Comparison of ENCODE assay signal across 8 cellular contexts in the genomic region with DNA sequence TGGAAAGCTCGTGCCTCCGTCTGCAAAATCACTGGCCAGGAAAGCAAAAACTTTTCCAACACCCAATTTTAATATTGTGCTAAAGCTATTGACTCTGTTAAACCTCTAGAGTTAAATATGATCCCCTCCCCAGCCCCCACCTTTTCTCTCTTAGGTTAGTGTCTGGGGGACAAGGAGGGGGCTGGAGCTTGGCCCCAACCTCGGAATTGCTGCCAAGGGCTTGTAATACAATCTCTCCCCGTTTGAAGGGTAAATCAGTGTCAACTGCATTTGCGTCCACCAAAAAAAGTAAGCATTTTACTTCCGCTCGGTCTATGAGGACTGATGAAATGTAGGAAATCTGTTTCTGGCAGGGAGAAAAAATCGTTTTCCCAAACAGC. TPM values are rescaled to one million over a fixed set of nuclear protein-coding genes. Genes with fewer than 3 reads are reported as not detected.
A peak's percentile ranks its signal among the peaks of the same experiment; 100 is the strongest.
DNase-seq lines count a peak whose midpoint lies in the region; ATAC-seq and TF ChIP-seq lines count a peak whose summit lies in the region.

Gene GAS2, plus strand, starts transcription at position 292 of the 380 bp plus-strand sequence. CDS start 8,259 bp downstream, outside the sequence.

- H3K79me2 ChIP-seq in fibroblast of lung (ENCODE audit: control insufficient read depth, insufficient read depth, low read length): no peaks in the 10 kb centered on the region

- H3K4me3 Mint-ChIP-seq in activated CD8-positive, alpha-beta memory T cell treated with anti-CD3 and anti-CD28 coated beads, Interleukin-2, amount 10 ng/mL, durations not matched to agents 7 days and 5 days: peak within 1 kb of the TSS; percentile 37
- peak within 1 kb of the TSS; percentile 73 for H3K4me3 Mint-ChIP-seq in progenitor cell of endocrine pancreas (ENCODE audit: low read depth)

- no peak for TF ChIP-seq CTCF in fibroblast of lung (conservative IDR thresholded peaks at IDR 0.05 in 1 of 2, IDR thresholded peaks at IDR 0.05 in 1 of 2; ENCODE audit: low read depth in 1 of 2, low read length in 2 of 2)
- no peak for TF ChIP-seq CTCF in progenitor cell of endocrine pancreas (IDR thresholded peaks at IDR 0.05; ENCODE audit: unreplicated experiment)

- no peak for DNase-seq in activated CD8-positive, alpha-beta memory T cell treated with anti-CD3 and anti-CD28 coated beads, Interleukin-2, amount 10 ng/mL, durations not matched to agents 7 days and 5 days
- no peak for DNase-seq in activated CD8-positive, alpha-beta memory T cell treated with anti-CD3 and anti-CD28 coated beads for 24 hours
- DNase-seq in Jurkat, Clone E6-1 (ENCODE audit: low read depth, low spot score): no peak
- DNase-seq in fibroblast of lung (ENCODE audit: low read depth in 2 of 2) (peak in 1 of 2 donors; percentile 39), progenitor cell of endocrine pancreas (ENCODE audit: low spot score, unreplicated experiment) (no peak), COLO668 (lab: John Stamatoyannopoulos, UW; ENCODE audit: unreplicated experiment) (no peak), KBM-7 (no peak), NCI-H1417 (lab: John Stamatoyannopoulos, UW) (no peak)

- no peaks in the 10 kb centered on the region for H4K20me1 ChIP-seq in fibroblast of lung (ENCODE audit: control insufficient read depth, extremely low read depth, insufficient read depth, low read length)

- no peaks in the 10 kb centered on the region for H3K9me3 ChIP-seq in fibroblast of lung (ENCODE audit: control insufficient read depth, insufficient read depth, low read depth, low read length)

- no peaks in the 10 kb centered on the region for H3K9me3 Mint-ChIP-seq in activated CD8-positive, alpha-beta memory T cell treated with anti-CD3 and anti-CD28 coated beads, Interleukin-2, amount 10 ng/mL, durations not matched to agents 7 days and 5 days (ENCODE audit: low read depth)
- H3K9me3 Mint-ChIP-seq in progenitor cell of endocrine pancreas (ENCODE audit: low read depth): no peaks in the 10 kb centered on the region

- no peaks in the 10 kb centered on the region for H3K36me3 ChIP-seq in fibroblast of lung (ENCODE audit: control insufficient read depth, insufficient read depth, low read length)

- no peak within 1 kb of the TSS for H2AFZ ChIP-seq in fibroblast of lung (ENCODE audit: low read length)

- peaks cover 60% of the 10 kb centered on the region for H3K27me3 Mint-ChIP-seq in activated CD8-positive, alpha-beta memory T cell treated with anti-CD3 and anti-CD28 coated beads, Interleukin-2, amount 10 ng/mL, durations not matched to agents 7 days and 5 days
- peaks cover 3% of the 10 kb centered on the region for H3K27me3 Mint-ChIP-seq in progenitor cell of endocrine pancreas

- H3K27me3 ChIP-seq in fibroblast of lung (ENCODE audit: control insufficient read depth, insufficient read depth, low read length): peaks cover 5% of the 10 kb centered on the region

- H3K4me3 ChIP-seq in Jurkat, Clone E6-1 (ENCODE audit: low read length): peak within 1 kb of the TSS; percentile 2; the same call in 1 of the 2 replicates
- H3K4me3 ChIP-seq in fibroblast of lung (replicated peaks in 1 of 4; ENCODE audit: control extremely low read depth in 1 of 4, insufficient read depth in 1 of 4, low read depth in 3 of 4, low read length in 4 of 4): peak within 1 kb of the TSS; percentile 15 to 72 (median 32)

- CTCF ChIA-PET in activated CD8-positive, alpha-beta memory T cell treated with anti-CD3 and anti-CD28 coated beads, Interleukin-2, amount 10 ng/mL, durations not matched to agents 7 days and 5 days (lab: Charles Lee): no interaction called here

- H3K4me1 ChIP-seq in fibroblast of lung (ENCODE audit: control insufficient read depth, extremely low read depth, insufficient read depth, low read length): no peaks in the 10 kb centered on the region

- peak within 1 kb of the TSS; percentile 32 for H3K4me2 ChIP-seq in fibroblast of lung (ENCODE audit: extremely low read depth, insufficient read depth, low read length)

- in situ Hi-C loops in KBM-7 (cut with MboI; ENCODE audit: low pct_unique_long_range_greater_than_20kb, low sequenced_read_pairs): no loop called here

- H3K9ac ChIP-seq in fibroblast of lung (ENCODE audit: insufficient read depth, low read length): no peak within 1 kb of the TSS

- H3K27ac ChIP-seq in fibroblast of lung (ENCODE audit: insufficient read depth, low read length): no peak within 1 kb of the TSS

- H3K4me1 Mint-ChIP-seq in activated CD8-positive, alpha-beta memory T cell treated with anti-CD3 and anti-CD28 coated beads, Interleukin-2, amount 10 ng/mL, durations not matched to agents 7 days and 5 days: peaks cover 6% of the 10 kb centered on the region
- peaks cover 16% of the 10 kb centered on the region for H3K4me1 Mint-ChIP-seq in progenitor cell of endocrine pancreas (ENCODE audit: low read depth)

- ATAC-seq in activated CD8-positive, alpha-beta memory T cell treated with anti-CD3 and anti-CD28 coated beads, Interleukin-2, amount 10 ng/mL, durations not matched to agents 7 days and 5 days: no peak

- no peaks in the 10 kb centered on the region for H3K36me3 Mint-ChIP-seq in activated CD8-positive, alpha-beta memory T cell treated with anti-CD3 and anti-CD28 coated beads, Interleukin-2, amount 10 ng/mL, durations not matched to agents 7 days and 5 days
- H3K36me3 Mint-ChIP-seq in progenitor cell of endocrine pancreas (ENCODE audit: insufficient read depth): no peaks in the 10 kb centered on the region

- H3K27ac Mint-ChIP-seq in activated CD8-positive, alpha-beta memory T cell treated with anti-CD3 and anti-CD28 coated beads, Interleukin-2, amount 10 ng/mL, durations not matched to agents 7 days and 5 days: no peak within 1 kb of the TSS
- peak within 1 kb of the TSS; percentile 69 for H3K27ac Mint-ChIP-seq in progenitor cell of endocrine pancreas

RNA-seq across cellular contexts. Expression of gene GAS2, which starts in this region (rescaled TPM):
- total RNA-seq in activated CD8-positive, alpha-beta memory T cell treated with anti-CD3 and anti-CD28 coated beads, Interleukin-2, amount 10 ng/mL, durations not matched to agents 7 days and 5 days: 1 to 10 TPM; 1.3 to 2.0 TPM
- 4.6 TPM for polyA plus RNA-seq in Jurkat, Clone E6-1 (2012; ENCODE audit: insufficient read depth, insufficient read length)
- total RNA-seq in fibroblast of lung (0.77 and 1.2 TPM in 2 replicates), progenitor cell of endocrine pancreas (14.5 and 16.0 TPM in 2 replicates)
- 0.27 and 0.36 TPM in 2 replicates for polyA plus RNA-seq in fibroblast of lung
- 0.24 and 0.59 TPM in 2 replicates for polyA plus RNA-seq in fibroblast of lung (2012)
- polyA minus RNA-seq in fibroblast of lung (ENCODE audit: low replicate concordance): not detected in 2 replicates
